ENCODE assay signal across 1 cellular context in genomic region chr22:28981818-28982499, GRCh38.
TF ChIP-seq lines count a peak whose summit lies in the region.

No MANE protein-coding gene starts in this region.

TF ChIP-seq in HepG2, 621 proteins besides CTCF, POLR2A, EP300 and RAD21 (continued from another document and continues in another):
- no peak for TF ChIP-seq ZBTB33 (CRISPR knock-in tag; IDR thresholded peaks at IDR 0.05)
- no peak; the same call in 1 of the 2 replicates for TF ChIP-seq SNAPC4 (CRISPR knock-in tag; IDR thresholded peaks at IDR 0.05)
- TF ChIP-seq ELF1 (CRISPR knock-in tag; IDR thresholded peaks at IDR 0.05): no peak
- no peak for TF ChIP-seq ZNF274 (CRISPR knock-in tag; IDR thresholded peaks at IDR 0.05)
- TF ChIP-seq ZNF788 (CRISPR knock-in tag; IDR thresholded peaks at IDR 0.05; ENCODE audit: borderline replicate concordance): no peak
- peak; percentile 21; the same call in 1 of the 2 replicates for TF ChIP-seq ZXDC (CRISPR knock-in tag; IDR thresholded peaks at IDR 0.05)
- peak; percentile 66; the same call in 1 of the 2 replicates for TF ChIP-seq ZNF264 (CRISPR knock-in tag; IDR thresholded peaks at IDR 0.05)
- no peak for TF ChIP-seq ZNF557 (CRISPR knock-in tag; IDR thresholded peaks at IDR 0.05)
- TF ChIP-seq CBX1 (IDR thresholded peaks at IDR 0.05; ENCODE audit: low read depth): peak; percentile 24
- TF ChIP-seq ZNF549 (CRISPR knock-in tag; IDR thresholded peaks at IDR 0.05): no peak
- TF ChIP-seq SALL1 (CRISPR knock-in tag; IDR thresholded peaks at IDR 0.05): peak; percentile 68
- TF ChIP-seq MEF2D (CRISPR knock-in tag; IDR thresholded peaks at IDR 0.05): peak; percentile 79; the same call in 1 of the 2 replicates
- TF ChIP-seq PAF1 (CRISPR knock-in tag; IDR thresholded peaks at IDR 0.05): no peak
- TF ChIP-seq ATF7-NPFF (CRISPR knock-in tag; IDR thresholded peaks at IDR 0.05; ENCODE audit: low read depth): no peak
- TF ChIP-seq SRSF9 (IDR thresholded peaks at IDR 0.05; ENCODE audit: borderline replicate concordance, insufficient read depth, low read depth, low read length, poor library complexity, severe bottlenecking): no peak
- no peak for TF ChIP-seq ZNF703 (CRISPR knock-in tag; IDR thresholded peaks at IDR 0.05; ENCODE audit: borderline replicate concordance)
- TF ChIP-seq ZNF503 (CRISPR knock-in tag; IDR thresholded peaks at IDR 0.05): peak; percentile 84; the same call in 1 of the 2 replicates
- 0 out of 2 replicates have a peak, but pooled peaks have one; percentile 79 for TF ChIP-seq RERE (CRISPR knock-in tag; IDR thresholded peaks at IDR 0.05; ENCODE audit: low read depth)
- no peak for TF ChIP-seq ZNF598 (CRISPR knock-in tag; IDR thresholded peaks at IDR 0.05; ENCODE audit: borderline replicate concordance)
- 0 out of 2 replicates have a peak, but pooled peaks have one; percentile 17 for TF ChIP-seq ZNF574 (CRISPR knock-in tag; IDR thresholded peaks at IDR 0.05)
- no peak for TF ChIP-seq ZBTB39 (CRISPR knock-in tag; IDR thresholded peaks at IDR 0.05)
- TF ChIP-seq RARA (CRISPR knock-in tag; IDR thresholded peaks at IDR 0.05): peak; percentile 74
- no peak for TF ChIP-seq U2AF2 (IDR thresholded peaks at IDR 0.05; ENCODE audit: low read depth, low read length)
- no peak for TF ChIP-seq IRF9 (CRISPR knock-in tag; IDR thresholded peaks at IDR 0.05; ENCODE audit: borderline replicate concordance)
- TF ChIP-seq ARID3A (IDR thresholded peaks at IDR 0.05; ENCODE audit: low read depth, low read length): peak; percentile 76
